Comparison of ENCODE assay signal across 30 cellular contexts in genomic region chr9:90128587-90129190, GRCh38.
"Had no signal": no experiment of that assay in that cellular context is flagged by ENCODE, and none has a peak within 500 bp of the region (broad histone marks: within the 10 kb centered on the region; RNA-seq: fewer than 3 reads in every experiment).

No MANE protein-coding gene starts in this region.

- H3K9me3 ChIP-seq: adrenal gland, body of pancreas, colonic mucosa had no signal

- DNase-seq: activated CD4-positive, alpha-beta T cell treated with anti-CD3 and anti-CD28 coated beads for 36 hours; activated CD4-positive, alpha-beta T cell treated with anti-CD3 and anti-CD28 coated beads, Interleukin-2, amount 10 ng/mL, durations not matched to agents 7 days and 5 days; activated CD4-positive, alpha-beta T cell treated with anti-CD3 and anti-CD28 coated beads, Interleukin-2, amount 50 U/mL, for 4 hours; activated CD4-positive, CD25-positive, alpha-beta regulatory T cell; activated CD4-positive, CD25-positive, alpha-beta regulatory T cell treated with anti-CD3 and anti-CD28 coated beads, Interleukin-2, amount 50 U/mL, for 72 hours; activated CD8-positive, alpha-beta memory T cell treated with anti-CD3 and anti-CD28 coated beads for 24 hours; activated CD8-positive, alpha-beta T cell treated with anti-CD3 and anti-CD28 coated beads for 36 hours; activated effector memory CD4-positive, alpha-beta T cell treated with anti-CD3 and anti-CD28 coated beads, Interleukin-2, amount 50 U/mL, for 16 hours; activated naive CD4-positive, alpha-beta T cell treated with anti-CD3 and anti-CD28 coated beads for 36 hours; activated naive CD8-positive, alpha-beta T cell treated with anti-CD3 and anti-CD28 coated beads for 36 hours; activated naive CD8-positive, alpha-beta T cell treated with anti-CD3 and anti-CD28 coated beads, Interleukin-2, amount 50 U/mL, for 24 hours; activated T-cell treated with anti-CD3 and anti-CD28 coated beads, Interleukin-2, amount 50 U/mL, for 48 hours; adrenal gland; amygdala; aorta; body of pancreas; central memory CD4-positive, alpha-beta T cell; cerebellar nuclear complex; colonic mucosa; effector CD8-positive, alpha-beta T cell; esophagus squamous epithelium; foreskin melanocyte; T-helper 1 cell; T-helper 17 cell; T1000 had no signal

- H3K4me3 Mint-ChIP-seq: activated CD4-positive, alpha-beta T cell treated with anti-CD3 and anti-CD28 coated beads for 36 hours; activated CD4-positive, alpha-beta T cell treated with anti-CD3 and anti-CD28 coated beads, Interleukin-2, amount 10 ng/mL, durations not matched to agents 7 days and 5 days; activated CD8-positive, alpha-beta T cell treated with anti-CD3 and anti-CD28 coated beads for 36 hours; activated naive CD4-positive, alpha-beta T cell treated with anti-CD3 and anti-CD28 coated beads for 36 hours; activated naive CD4-positive, alpha-beta T cell treated with anti-CD3 and anti-CD28 coated beads, Interleukin-2, amount 50 U/mL, for 24 hours; activated naive CD8-positive, alpha-beta T cell treated with anti-CD3 and anti-CD28 coated beads for 36 hours; activated naive CD8-positive, alpha-beta T cell treated with anti-CD3 and anti-CD28 coated beads, Interleukin-2, amount 50 U/mL, for 24 hours; activated T-helper 1 cell treated with anti-CD3 and anti-CD28 coated beads, Interleukin-12 subunit alpha, Interleukin-12 subunit beta, Interleukin-2, Interleukin-4 antibody, amounts not matched to agents 30 ng/mL and 10 ng/mL and 1 ng/mL, durations not matched to agents 14 hours and 24 hours and 36 hours; T-helper 17 cell; T-helper 2 cell treated with Interferon-gamma antibody and Interleukin-4, amounts not matched to agents 5 μg/mL and 100 μg/mL, for 36 hours had no signal

- H3K9me3 Mint-ChIP-seq: activated CD4-positive, alpha-beta T cell treated with anti-CD3 and anti-CD28 coated beads, Interleukin-2, amount 10 ng/mL, durations not matched to agents 7 days and 5 days; activated T-helper 1 cell treated with anti-CD3 and anti-CD28 coated beads, Interleukin-12 subunit alpha, Interleukin-12 subunit beta, Interleukin-2, Interleukin-4 antibody, amounts not matched to agents 30 ng/mL and 10 ng/mL and 1 ng/mL, durations not matched to agents 14 hours and 24 hours and 36 hours; T-helper 2 cell treated with Interferon-gamma antibody and Interleukin-4, amounts not matched to agents 5 μg/mL and 100 μg/mL, for 36 hours had no signal

- H3K36me3 ChIP-seq: adrenal gland, colonic mucosa, esophagus squamous epithelium had no signal

- H3K36me3 Mint-ChIP-seq: activated naive CD8-positive, alpha-beta T cell treated with anti-CD3 and anti-CD28 coated beads for 36 hours had no signal

- H3K27ac Mint-ChIP-seq: activated CD4-positive, alpha-beta T cell treated with anti-CD3 and anti-CD28 coated beads for 36 hours; activated CD4-positive, alpha-beta T cell treated with anti-CD3 and anti-CD28 coated beads, Interleukin-2, amount 10 ng/mL, durations not matched to agents 7 days and 5 days; activated CD8-positive, alpha-beta T cell treated with anti-CD3 and anti-CD28 coated beads for 36 hours; activated naive CD4-positive, alpha-beta T cell treated with anti-CD3 and anti-CD28 coated beads for 36 hours; activated naive CD4-positive, alpha-beta T cell treated with anti-CD3 and anti-CD28 coated beads, Interleukin-2, amount 50 U/mL, for 24 hours; activated naive CD8-positive, alpha-beta T cell treated with anti-CD3 and anti-CD28 coated beads for 36 hours; activated naive CD8-positive, alpha-beta T cell treated with anti-CD3 and anti-CD28 coated beads, Interleukin-2, amount 50 U/mL, for 24 hours; activated T-helper 1 cell treated with anti-CD3 and anti-CD28 coated beads, Interleukin-12 subunit alpha, Interleukin-12 subunit beta, Interleukin-2, Interleukin-4 antibody, amounts not matched to agents 30 ng/mL and 10 ng/mL and 1 ng/mL, durations not matched to agents 14 hours and 24 hours and 36 hours; activated T-helper 2 cell treated with anti-CD3 and anti-CD28 coated beads, Interferon-gamma antibody, Interleukin-2, Interleukin-4, amounts not matched to agents 10 μg/mL and 5 μg/mL and 100 μg/mL, durations not matched to agents 14 hours and 24 hours and 36 hours; T-helper 17 cell; T-helper 2 cell treated with Interferon-gamma antibody and Interleukin-4, amounts not matched to agents 5 μg/mL and 100 μg/mL, for 36 hours had no signal

- ATAC-seq: activated CD4-positive, alpha-beta T cell treated with anti-CD3 and anti-CD28 coated beads for 36 hours; activated CD8-positive, alpha-beta T cell treated with anti-CD3 and anti-CD28 coated beads for 36 hours; activated naive CD8-positive, alpha-beta T cell treated with anti-CD3 and anti-CD28 coated beads, Interleukin-2, amount 50 U/mL, for 24 hours; body of pancreas; T-helper 17 cell had no signal

- H3K4me1 Mint-ChIP-seq: activated CD4-positive, alpha-beta T cell treated with anti-CD3 and anti-CD28 coated beads for 36 hours; activated CD4-positive, alpha-beta T cell treated with anti-CD3 and anti-CD28 coated beads, Interleukin-2, amount 10 ng/mL, durations not matched to agents 7 days and 5 days; activated naive CD4-positive, alpha-beta T cell treated with anti-CD3 and anti-CD28 coated beads, Interleukin-2, amount 50 U/mL, for 24 hours; activated naive CD8-positive, alpha-beta T cell treated with anti-CD3 and anti-CD28 coated beads for 36 hours; activated naive CD8-positive, alpha-beta T cell treated with anti-CD3 and anti-CD28 coated beads, Interleukin-2, amount 50 U/mL, for 24 hours; T-helper 17 cell had no signal

- H3K4me1 ChIP-seq: adrenal gland, body of pancreas, colonic mucosa, esophagus squamous epithelium had no signal

- H3K27me3 ChIP-seq: adrenal gland, body of pancreas had no signal

- H3K27me3 Mint-ChIP-seq: activated naive CD8-positive, alpha-beta T cell treated with anti-CD3 and anti-CD28 coated beads for 36 hours had no signal

- H3K27ac ChIP-seq: adrenal gland, body of pancreas, colonic mucosa, epithelial cell of prostate, esophagus squamous epithelium had no signal

- H3K4me3 ChIP-seq: adrenal gland, body of pancreas, colonic mucosa, esophagus squamous epithelium had no signal
